Comparison of ENCODE assay signal across 8 cellular contexts in genomic region chr12:57430117-57430930, GRCh38. TPM values are rescaled to one million over a fixed set of nuclear protein-coding genes. Genes with fewer than 3 reads are reported as not detected.
DNase-seq lines count a peak whose midpoint lies in the region; ATAC-seq and TF ChIP-seq lines count a peak whose summit lies in the region.

No MANE protein-coding gene starts in this region.

- no peaks in the 10 kb centered on the region; the same call in 1 of the 2 replicates for H3K27me3 ChIP-seq in BJ (ENCODE audit: control insufficient read depth, insufficient read depth, low read length)
- H3K27me3 ChIP-seq in right cardiac atrium (ENCODE audit: control insufficient read depth, insufficient read depth) = no peaks in the 10 kb centered on the region
- H3K27me3 ChIP-seq in sigmoid colon = no peaks in the 10 kb centered on the region

- peak overlapping the region; percentile 8 for H3K27ac ChIP-seq in adipose tissue (ENCODE audit: low read depth, low read length)
- peak overlapping the region; percentile 95 for H3K27ac ChIP-seq in right cardiac atrium (ENCODE audit: low read length)
- H3K27ac ChIP-seq in sigmoid colon = peak overlapping the region; percentile 94 to 99 (median 97)

- WGBS in adipose tissue, 3 donors = 0 to 1% (median 1%) methylated on average over 41 to 74 of the region's 74 CpGs
- WGBS in right cardiac atrium = under 1% methylated on average over 74 of the region's 74 CpGs
- WGBS in sigmoid colon, 2 donors = 1% methylated on average over 74 of the region's 74 CpGs

- peak overlapping the region; percentile 55 for H3K4me3 ChIP-seq in BJ (ENCODE audit: low read depth, low read length)
- H3K4me3 ChIP-seq in right cardiac atrium (ENCODE audit: low read length) = peak overlapping the region; percentile 99
- H3K4me3 ChIP-seq in sigmoid colon = peak overlapping the region; percentile 65 to 85 (median 84)

- TF ChIP-seq EP300 in sigmoid colon (IDR thresholded peaks at IDR 0.05) = no peak

- no peak for TF ChIP-seq POLR2A in sigmoid colon (IDR thresholded peaks at IDR 0.05)

- DNase-seq in BJ (ENCODE audit: low read depth) (no peak), NOMO-1 treated with dmso at 0.1 percent for 144 hours (lab: John Stamatoyannopoulos, UW; ENCODE audit: unreplicated experiment) (peak; percentile 59), right cardiac atrium (peak; percentile 60 to 82 (median 80)), sigmoid colon (no peak), AG08396 (ENCODE audit: low spot score) (no peak)

- H3K36me3 ChIP-seq in BJ (ENCODE audit: control insufficient read depth, insufficient read depth, low read length) = no peaks in the 10 kb centered on the region; the same call in 1 of the 2 replicates
- H3K36me3 ChIP-seq in sigmoid colon = peaks cover 0 to 6% (median 0%) of the 10 kb centered on the region in 4 donors

- intact Hi-C loops in right cardiac atrium (cut with DNase I) = no loop called here
- intact Hi-C loops in sigmoid colon (cut with DNase I) = loop anchor here (2.0 kb wide), 1 partner anchor 28 kb away; the partner anchor contains the start of gene GLI1

- POLR2A ChIA-PET in BJ (lab: Charles Lee) = interaction anchor here (0.6 to 0.8 kb wide), 4 partner anchors 11 to 142 kb away, joined by 3 to 10 read pairs (median 3); no protein-coding TSS in a partner anchor

- H3K9me3 ChIP-seq in right cardiac atrium (ENCODE audit: control insufficient read depth, low read length) (no peaks in the 10 kb centered on the region), sigmoid colon (no peaks in the 10 kb centered on the region)

- H3K4me1 ChIP-seq in right cardiac atrium (ENCODE audit: control insufficient read depth, insufficient read depth, low read length) = peaks cover 4% of the 10 kb centered on the region
- peaks cover 0 to 18% (median 14%) of the 10 kb centered on the region in 4 donors for H3K4me1 ChIP-seq in sigmoid colon

- TF ChIP-seq CTCF in BJ (IDR thresholded peaks at IDR 0.05; ENCODE audit: insufficient read depth, low read depth, low read length) = no peak
- peak in 1 of 4 experiments; percentile 13 for TF ChIP-seq CTCF in sigmoid colon (IDR thresholded peaks at IDR 0.05)

- CTCF ChIA-PET in BJ (lab: Yijun Ruan, JAX) = interaction anchor here (0.9 to 2.1 kb wide), 3 partner anchors 15 to 28 kb away, joined by 3 to 19 read pairs (median 3); no protein-coding TSS in a partner anchor

- ATAC-seq in GM18519 (IDR thresholded peaks at IDR 0.05; ENCODE audit: low FRiP score, unreplicated experiment) (peak; percentile 30), HG03039 (IDR thresholded peaks at IDR 0.05; ENCODE audit: unreplicated experiment) (peak; percentile 46), right cardiac atrium (peak; percentile 82 to 84)

RNA-seq across cellular contexts. Expression of gene R3HDM2, which starts 0.5 kb away (rescaled TPM):
- polyA plus RNA-seq in BJ (2011; rRNA removed) = 12.6 and 27.4 TPM in 2 replicates
- 26.1 and 35.0 TPM in 2 replicates for polyA minus RNA-seq in BJ (2011; rRNA and poly(A)+ RNA removed)
- 10 to 100 TPM; 11.7 to 24.2 (median 18.1) TPM for polyA plus RNA-seq in adipose tissue
- 10 to 100 TPM; 68.3 to 85.2 (median 76.5) TPM for total RNA-seq in right cardiac atrium
- 23.1 TPM for polyA plus RNA-seq in right cardiac atrium
- total RNA-seq in sigmoid colon = 10 to 100 TPM; 28.3 to 37.7 (median 28.5) TPM
- 10 to 100 TPM; 10.9 to 26.2 (median 14.4) TPM for polyA plus RNA-seq in sigmoid colon

RNA-seq across cellular contexts. Expression of gene INHBC, which starts 4.3 kb away (rescaled TPM):
- polyA plus RNA-seq in BJ (2011; rRNA removed) = 0.09 TPM in 1 of 2 replicates, not detected in the other
- polyA minus RNA-seq in BJ (2011; rRNA and poly(A)+ RNA removed) = not detected in 2 replicates
- under 1 TPM in 1 of 3 donors, not detected in 2; 0.03 TPM for polyA plus RNA-seq in adipose tissue
- not detected for total RNA-seq in right cardiac atrium
- polyA plus RNA-seq in right cardiac atrium = not detected
- total RNA-seq in sigmoid colon = not detected
- polyA plus RNA-seq in sigmoid colon = not detected

RNA-seq across cellular contexts. Expression of gene INHBE, which starts 24.8 kb away (rescaled TPM):
- polyA plus RNA-seq in BJ (2011; rRNA removed) (23.1 and 23.9 TPM in 2 replicates), adipose tissue (not detected), right cardiac atrium (not detected), sigmoid colon (under 1 TPM in 1 of 3 donors, not detected in 2; 0.09 TPM)
- polyA minus RNA-seq in BJ (2011; rRNA and poly(A)+ RNA removed) = 9.0 and 24.1 TPM in 2 replicates
- total RNA-seq in right cardiac atrium (not detected), sigmoid colon (under 1 TPM in 1 of 4 donors, not detected in 3; 0.36 TPM)

RNA-seq across cellular contexts. Expression of gene GLI1, which starts 29.3 kb away (rescaled TPM):
- 5.9 and 9.0 TPM in 2 replicates for polyA plus RNA-seq in BJ (2011; rRNA removed)
- polyA minus RNA-seq in BJ (2011; rRNA and poly(A)+ RNA removed) = 6.7 and 11.8 TPM in 2 replicates
- under 1 TPM; 0.11 to 0.25 (median 0.18) TPM for polyA plus RNA-seq in adipose tissue
- total RNA-seq in right cardiac atrium = 1 to 10 TPM; 1.6 to 3.1 (median 2.5) TPM
- 0.59 TPM for polyA plus RNA-seq in right cardiac atrium
- 1 to 10 TPM in 2 of 4 donors, under 1 TPM in 1, not detected in 1; 0.71 to 3.9 (median 1.8) TPM for total RNA-seq in sigmoid colon
- 1 to 10 TPM in 1 of 3 donors, under 1 TPM in 1, not detected in 1; 0.60 to 1.5 TPM for polyA plus RNA-seq in sigmoid colon

RNA-seq across cellular contexts. Expression of gene ARHGAP9, which starts 49.3 kb away (rescaled TPM):
- polyA plus RNA-seq in BJ (2011; rRNA removed) (0.98 and 1.0 TPM in 2 replicates), adipose tissue (10 to 100 TPM in 2 of 3 donors, 1 to 10 TPM in 1; 2.6 to 33.6 (median 28.7) TPM), right cardiac atrium (3.0 TPM), sigmoid colon (10 to 100 TPM in 1 of 3 donors, 1 to 10 TPM in 2; 4.9 to 54.7 (median 6.6) TPM)
- polyA minus RNA-seq in BJ (2011; rRNA and poly(A)+ RNA removed) = 0.51 and 0.66 TPM in 2 replicates
- total RNA-seq in right cardiac atrium (10 to 100 TPM in 1 of 4 donors, 1 to 10 TPM in 3; 4.8 to 10.2 (median 7.5) TPM), sigmoid colon (10 to 100 TPM in 1 of 4 donors, 1 to 10 TPM in 3; 4.3 to 16.3 (median 6.8) TPM)

Comparison
In these comparisons a context has a peak if more than half of its experiments do, and no peak if none do; other contexts are left out.
1. DNase-seq: peak in NOMO-1 treated with dmso at 0.1 percent for 144 hours (single experiment) and right cardiac atrium (3 of 3); none in BJ (single experiment), sigmoid colon (single experiment) and AG08396 (single experiment).
2. ATAC-seq: peak in every context shown above with its lines; median percentile 83 in right cardiac atrium; 46 in HG03039; 30 in GM18519.
3. H3K27ac ChIP-seq: peak in every context shown above with its lines; median percentile 97 in sigmoid colon; 95 in right cardiac atrium; 8 in adipose tissue.
4. RNA of gene INHBE, which starts 24.8 kb away (polyA plus RNA-seq): 23.1 to 23.9 TPM in BJ; not detected in adipose tissue, not detected in right cardiac atrium (single experiment) and 0.09 TPM in sigmoid colon; every median in the first group is over 10 times any median in the second.
5. Peak in every context shown above with its lines, with median percentiles within 50 percentile points of each other: H3K4me3 ChIP-seq.